ENCODE assay signal across 8 cellular contexts in the genomic region with DNA sequence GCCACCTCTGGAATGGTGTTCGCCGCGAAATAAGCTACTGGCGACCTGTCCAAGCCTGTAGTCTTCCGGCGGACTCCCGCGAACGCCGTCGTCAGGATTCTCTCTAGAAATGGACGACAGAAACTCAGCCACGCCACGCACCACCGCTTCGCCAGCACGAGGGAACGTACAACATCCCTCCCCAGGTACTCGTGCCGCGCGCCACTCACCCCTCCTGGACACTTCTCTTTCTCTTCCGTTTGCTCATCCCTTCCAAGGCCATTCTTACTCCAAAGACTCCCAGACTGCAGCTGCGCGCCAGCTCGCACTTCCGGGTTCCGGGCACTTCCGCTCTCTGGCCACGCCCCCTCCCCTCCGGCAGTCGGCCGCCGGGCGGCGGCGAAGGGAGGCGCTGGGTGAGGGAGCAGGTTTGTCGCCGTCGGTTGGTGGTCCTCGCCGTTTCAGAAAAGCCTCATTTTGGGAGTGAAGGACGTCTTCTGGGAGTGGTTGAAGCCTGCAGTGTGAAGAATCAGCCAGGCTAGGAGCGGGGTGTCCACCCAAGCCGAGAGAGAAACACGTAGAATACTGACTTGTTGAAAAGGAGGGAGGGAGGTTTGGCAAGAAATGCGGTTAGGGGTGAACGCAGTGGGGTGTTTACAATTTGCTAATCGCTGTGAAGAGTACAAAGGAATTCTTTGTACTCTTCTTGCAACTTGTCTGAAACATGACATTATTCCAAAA. TPM values are rescaled to one million over a fixed set of nuclear protein-coding genes. Genes with fewer than 3 reads are reported as not detected.
A peak's percentile ranks its signal among the peaks of the same experiment; 100 is the strongest.
DNase-seq lines count a peak whose midpoint lies in the region; ATAC-seq, FAIRE-seq and TF ChIP-seq lines count a peak whose summit lies in the region.

A gene with protein sequence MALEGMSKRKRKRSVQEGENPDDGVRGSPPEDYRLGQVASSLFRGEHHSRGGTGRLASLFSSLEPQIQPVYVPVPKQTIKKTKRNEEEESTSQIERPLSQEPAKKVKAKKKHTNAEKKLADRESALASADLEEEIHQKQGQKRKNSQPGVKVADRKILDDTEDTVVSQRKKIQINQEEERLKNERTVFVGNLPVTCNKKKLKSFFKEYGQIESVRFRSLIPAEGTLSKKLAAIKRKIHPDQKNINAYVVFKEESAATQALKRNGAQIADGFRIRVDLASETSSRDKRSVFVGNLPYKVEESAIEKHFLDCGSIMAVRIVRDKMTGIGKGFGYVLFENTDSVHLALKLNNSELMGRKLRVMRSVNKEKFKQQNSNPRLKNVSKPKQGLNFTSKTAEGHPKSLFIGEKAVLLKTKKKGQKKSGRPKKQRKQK (minus strand): TSS at position 286 of the 720 bp plus-strand sequence. CDS start 24 bp downstream, at position 262.

- TF ChIP-seq CTCF in Loucy (conservative IDR thresholded peaks at IDR 0.05; ENCODE audit: low read length) (no peak; the same call in 1 of the 2 replicates), natural killer cell (IDR thresholded peaks at IDR 0.05) (no peak)

- H4K20me1 ChIP-seq in Loucy (ENCODE audit: insufficient read depth, low read length, poor library complexity, severe bottlenecking), result no peaks in the 10 kb centered on the region

- H3K4me2 ChIP-seq in Loucy (ENCODE audit: low read depth, low read length, poor library complexity, severe bottlenecking), result peak within 1 kb of the TSS; percentile 79

- H3K36me3 ChIP-seq in Loucy (ENCODE audit: insufficient read depth, low read length), result no peaks in the 10 kb centered on the region; the same call in 1 of the 2 replicates

- peak within 1 kb of the TSS; percentile 98 for H2AFZ ChIP-seq in Loucy (ENCODE audit: low read length)

- H3K79me2 ChIP-seq in Loucy (ENCODE audit: insufficient read depth, low read length), result peaks cover 53% of the 10 kb centered on the region

- H3K9me3 Mint-ChIP-seq in activated T-helper 2 cell treated with anti-CD3 and anti-CD28 coated beads, Interferon-gamma antibody, Interleukin-2, Interleukin-4, amounts not matched to agents 10 μg/mL and 5 μg/mL and 100 μg/mL, durations not matched to agents 14 hours and 24 hours and 36 hours, result no peaks in the 10 kb centered on the region
- H3K9me3 Mint-ChIP-seq in natural killer cell, result no peaks in the 10 kb centered on the region

- peak within 1 kb of the TSS; percentile 97 for H3K27ac Mint-ChIP-seq in activated T-helper 2 cell treated with anti-CD3 and anti-CD28 coated beads, Interferon-gamma antibody, Interleukin-2, Interleukin-4, amounts not matched to agents 10 μg/mL and 5 μg/mL and 100 μg/mL, durations not matched to agents 14 hours and 24 hours and 36 hours
- peak within 1 kb of the TSS; percentile 96 to 97 for H3K27ac Mint-ChIP-seq in natural killer cell

- H3K9me2 ChIP-seq in Loucy (replicated peaks; ENCODE audit: low read depth, low read length), result no peaks in the 10 kb centered on the region

- peak within 1 kb of the TSS; percentile 99 for H3K4me3 Mint-ChIP-seq in activated T-helper 2 cell treated with anti-CD3 and anti-CD28 coated beads, Interferon-gamma antibody, Interleukin-2, Interleukin-4, amounts not matched to agents 10 μg/mL and 5 μg/mL and 100 μg/mL, durations not matched to agents 14 hours and 24 hours and 36 hours (ENCODE audit: low read depth)
- peak within 1 kb of the TSS; percentile 92 for H3K4me3 Mint-ChIP-seq in natural killer cell

- ATAC-seq in natural killer cell, result peak; percentile 93 to 98 (median 95)

- H3K4me1 Mint-ChIP-seq in activated T-helper 2 cell treated with anti-CD3 and anti-CD28 coated beads, Interferon-gamma antibody, Interleukin-2, Interleukin-4, amounts not matched to agents 10 μg/mL and 5 μg/mL and 100 μg/mL, durations not matched to agents 14 hours and 24 hours and 36 hours (ENCODE audit: low read depth), result peaks cover 13% of the 10 kb centered on the region
- H3K4me1 Mint-ChIP-seq in natural killer cell, result peaks cover 18 to 20% of the 10 kb centered on the region in 2 donors

- intact Hi-C loops in activated T-helper 2 cell treated with anti-CD3 and anti-CD28 coated beads, Interferon-gamma antibody, Interleukin-2, Interleukin-4, amounts not matched to agents 10 μg/mL and 5 μg/mL and 100 μg/mL, durations not matched to agents 14 hours and 24 hours and 36 hours (cut with micrococcal nuclease), result loop anchor here (1.0 to 10.0 kb wide), 5 partner anchors 32 to 484 kb away; a partner anchor contains a TSS
- intact Hi-C loops in natural killer cell (cut with micrococcal nuclease), result loop anchor here (1.0 to 5.0 kb wide), 5 partner anchors 33 to 256 kb away; a partner anchor contains a TSS

- H3K27me3 Mint-ChIP-seq in activated T-helper 2 cell treated with anti-CD3 and anti-CD28 coated beads, Interferon-gamma antibody, Interleukin-2, Interleukin-4, amounts not matched to agents 10 μg/mL and 5 μg/mL and 100 μg/mL, durations not matched to agents 14 hours and 24 hours and 36 hours (ENCODE audit: low read depth), result no peaks in the 10 kb centered on the region
- no peaks in the 10 kb centered on the region for H3K27me3 Mint-ChIP-seq in natural killer cell (ENCODE audit: low read depth in 2 of 2)

- peak within 1 kb of the TSS; percentile 88 for H3K4me3 ChIP-seq in Loucy (ENCODE audit: low read length, poor library complexity, severe bottlenecking)

- TF ChIP-seq POLR2A in H54 (IDR thresholded peaks at IDR 0.05; ENCODE audit: low read depth, low read length), result peak; percentile 97
- TF ChIP-seq POLR2A in Raji (IDR thresholded peaks at IDR 0.05; ENCODE audit: insufficient read depth, low read depth, low read length), result peak; percentile 97

- H3K36me3 Mint-ChIP-seq in activated T-helper 2 cell treated with anti-CD3 and anti-CD28 coated beads, Interferon-gamma antibody, Interleukin-2, Interleukin-4, amounts not matched to agents 10 μg/mL and 5 μg/mL and 100 μg/mL, durations not matched to agents 14 hours and 24 hours and 36 hours (ENCODE audit: low read depth), result peaks cover 26% of the 10 kb centered on the region
- no peaks in the 10 kb centered on the region for H3K36me3 Mint-ChIP-seq in natural killer cell

- no peak for FAIRE-seq in H54 (lab: Jason Lieb, UNC)

- H3K4me1 ChIP-seq in Loucy (ENCODE audit: insufficient read depth, low read length, poor library complexity, severe bottlenecking), result peaks cover 31% of the 10 kb centered on the region

- peak within 1 kb of the TSS; percentile 82 for H3K9ac ChIP-seq in Loucy (ENCODE audit: low read depth, low read length, poor library complexity, severe bottlenecking)

- H3K9me3 ChIP-seq in Loucy (ENCODE audit: insufficient read depth, low read depth, low read length), result no peaks in the 10 kb centered on the region

- H3F3A ChIP-seq in Loucy (ENCODE audit: low read depth), result no peaks in the 10 kb centered on the region

- peak; percentile 93 for DNase-seq in ELR (ENCODE audit: low read depth)
- DNase-seq in H54 (ENCODE audit: insufficient read length, low spot score), result peak; percentile 90
- peak; percentile 91 for DNase-seq in activated T-helper 2 cell treated with anti-CD3 and anti-CD28 coated beads, Interferon-gamma antibody, Interleukin-2, Interleukin-4, amounts not matched to agents 10 μg/mL and 5 μg/mL and 100 μg/mL, durations not matched to agents 14 hours and 24 hours and 36 hours (ENCODE audit: low spot score)
- DNase-seq in fibroblast of peridontal ligament (ENCODE audit: extremely low read depth), result peak; percentile 85
- peak; percentile 90 for DNase-seq in natural killer cell
- peak; percentile 83 to 93 (median 88) for DNase-seq in stimulated activated naive CD4-positive, alpha-beta T cell (lab: John Stamatoyannopoulos, UW)

- H3K27me3 ChIP-seq in Loucy (ENCODE audit: insufficient read depth, low read length, poor library complexity, severe bottlenecking), result no peaks in the 10 kb centered on the region

RNA-seq across cellular contexts. Expression of the gene that starts here (rescaled TPM):
- total RNA-seq in activated T-helper 2 cell treated with anti-CD3 and anti-CD28 coated beads, Interferon-gamma antibody, Interleukin-2, Interleukin-4, amounts not matched to agents 10 μg/mL and 5 μg/mL and 100 μg/mL, durations not matched to agents 14 hours and 24 hours and 36 hours, result 122 and 125 TPM in 2 replicates
- total RNA-seq in natural killer cell, result 100 to 1,000 TPM; 163 to 187 (median 180) TPM

Comparison
In these comparisons a context has a peak if more than half of its experiments do, and no peak if none do; other contexts are left out.
1. Peak in every context shown above with its lines: DNase-seq, ATAC-seq and H3K4me3 ChIP-seq.